ENCODE assay signal across 8 cellular contexts in genomic region chrX:69165116-69165651, GRCh38. TPM values are rescaled to one million over a fixed set of nuclear protein-coding genes. Genes with fewer than 3 reads are reported as not detected.
A peak's percentile ranks its signal among the peaks of the same experiment; 100 is the strongest.
DNase-seq lines count a peak whose midpoint lies in the region; ATAC-seq and TF ChIP-seq lines count a peak whose summit lies in the region.

A gene with protein sequence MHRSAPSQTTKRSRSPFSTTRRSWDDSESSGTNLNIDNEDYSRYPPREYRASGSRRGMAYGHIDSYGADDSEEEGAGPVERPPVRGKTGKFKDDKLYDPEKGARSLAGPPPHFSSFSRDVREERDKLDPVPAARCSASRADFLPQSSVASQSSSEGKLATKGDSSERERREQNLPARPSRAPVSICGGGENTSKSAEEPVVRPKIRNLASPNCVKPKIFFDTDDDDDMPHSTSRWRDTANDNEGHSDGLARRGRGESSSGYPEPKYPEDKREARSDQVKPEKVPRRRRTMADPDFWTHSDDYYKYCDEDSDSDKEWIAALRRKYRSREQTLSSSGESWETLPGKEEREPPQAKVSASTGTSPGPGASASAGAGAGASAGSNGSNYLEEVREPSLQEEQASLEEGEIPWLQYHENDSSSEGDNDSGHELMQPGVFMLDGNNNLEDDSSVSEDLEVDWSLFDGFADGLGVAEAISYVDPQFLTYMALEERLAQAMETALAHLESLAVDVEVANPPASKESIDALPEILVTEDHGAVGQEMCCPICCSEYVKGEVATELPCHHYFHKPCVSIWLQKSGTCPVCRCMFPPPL (minus strand): TSS chrX:69165453. CDS start chrX:69163073, 2,380 bp downstream.

- H3K36me3 Mint-ChIP-seq in GM23338 (ENCODE audit: low read depth), result peaks cover 32% of the 10 kb centered on the region
- no peaks in the 10 kb centered on the region for H3K36me3 Mint-ChIP-seq in activated naive CD8-positive, alpha-beta T cell

- H3K9me2 ChIP-seq in GM23338 (ENCODE audit: insufficient read depth) (no peaks in the 10 kb centered on the region), SK-N-SH (no peaks in the 10 kb centered on the region)

- H3K4me2 ChIP-seq in GM23338 (peak within 1 kb of the TSS; percentile 80), SK-N-SH (peak within 1 kb of the TSS; percentile 83), osteoblast (ENCODE audit: insufficient read depth, low read length) (peak within 1 kb of the TSS; percentile 40)

- no peak within 1 kb of the TSS; the same call in 1 of the 2 replicates for H3K27ac Mint-ChIP-seq in GM23338
- peak within 1 kb of the TSS; percentile 87 for H3K27ac Mint-ChIP-seq in activated naive CD8-positive, alpha-beta T cell

- TF ChIP-seq CTCF in GM23338 (conservative IDR thresholded peaks at IDR 0.05; ENCODE audit: low read depth in 2 of 2), result no peak
- TF ChIP-seq CTCF in SK-N-SH (IDR thresholded peaks at IDR 0.05), result no peak
- no peak for TF ChIP-seq CTCF in osteoblast (IDR thresholded peaks at IDR 0.05; ENCODE audit: extremely low read depth, low read depth, low read length)

- peak within 1 kb of the TSS; percentile 79 for H3K4me3 Mint-ChIP-seq in GM23338
- H3K4me3 Mint-ChIP-seq in activated naive CD8-positive, alpha-beta T cell, result peak within 1 kb of the TSS; percentile 82

- peaks cover 2% of the 10 kb centered on the region; the same call in 1 of the 3 replicates for H3K9me3 Mint-ChIP-seq in GM23338
- no peaks in the 10 kb centered on the region for H3K9me3 Mint-ChIP-seq in activated naive CD8-positive, alpha-beta T cell (ENCODE audit: low read depth)

- H3K4me1 ChIP-seq in GM23338 (ENCODE audit: insufficient read depth) (no peaks in the 10 kb centered on the region), SK-N-SH (ENCODE audit: control insufficient read depth in 1 of 2, insufficient read depth in 2 of 2, low read depth in 1 of 2, low read length in 1 of 2) (peaks cover 3% of the 10 kb centered on the region in 2 experiments; a peak in 1 of 4 replicates), osteoblast (ENCODE audit: insufficient read depth, low read length) (peaks cover 3% of the 10 kb centered on the region)

- H3K4me3 ChIP-seq in GM23338 (peak within 1 kb of the TSS; percentile 69), SK-N-SH (ENCODE audit: low read depth in 2 of 2, low read length in 1 of 2) (peak within 1 kb of the TSS; percentile 68 to 81), osteoblast (ENCODE audit: insufficient read depth, low read length) (peak within 1 kb of the TSS; percentile 80)

- no peaks in the 10 kb centered on the region for H4K20me1 ChIP-seq in GM23338 (replicated peaks; ENCODE audit: insufficient read depth)
- H4K20me1 ChIP-seq in SK-N-SH (ENCODE audit: insufficient read depth), result no peaks in the 10 kb centered on the region
- H4K20me1 ChIP-seq in osteoblast (ENCODE audit: insufficient read depth, low read length), result peaks cover 7% of the 10 kb centered on the region

- H2AFZ ChIP-seq in GM23338 (peak within 1 kb of the TSS; percentile 39; the same call in 1 of the 2 replicates), SK-N-SH (ENCODE audit: low read depth) (peak within 1 kb of the TSS; percentile 91), osteoblast (ENCODE audit: low read length) (peak within 1 kb of the TSS; percentile 64)

- WGBS in SK-N-SH (ENCODE audit: low lambda C conversion rate), result under 1% methylated on average over 16 of the region's 46 CpGs

- H3K4me1 Mint-ChIP-seq in GM23338, result peaks cover 20% of the 10 kb centered on the region
- H3K4me1 Mint-ChIP-seq in activated naive CD8-positive, alpha-beta T cell (ENCODE audit: low read depth), result peaks cover 31% of the 10 kb centered on the region

- ATAC-seq in GM23338, result peak; percentile 92

- no peaks in the 10 kb centered on the region for H3K36me3 ChIP-seq in GM23338 (ENCODE audit: insufficient read depth)
- peaks cover 0 to 4% of the 10 kb centered on the region in 2 experiments for H3K36me3 ChIP-seq in SK-N-SH (replicated peaks in 1 of 2; ENCODE audit: control insufficient read depth in 1 of 2, insufficient read depth in 2 of 2, low read length in 1 of 2)
- H3K36me3 ChIP-seq in osteoblast (ENCODE audit: insufficient read depth, low read length), result peaks cover 3% of the 10 kb centered on the region

- H3K79me2 ChIP-seq in GM23338 (replicated peaks; ENCODE audit: insufficient read depth) (peaks cover 9% of the 10 kb centered on the region), SK-N-SH (ENCODE audit: insufficient read depth) (no peaks in the 10 kb centered on the region), osteoblast (ENCODE audit: insufficient read depth, low read length) (peaks cover 3% of the 10 kb centered on the region)

- peaks cover 2% of the 10 kb centered on the region for H3K27me3 Mint-ChIP-seq in GM23338 (ENCODE audit: insufficient read depth, low read depth, poor library complexity)
- no peaks in the 10 kb centered on the region for H3K27me3 Mint-ChIP-seq in activated naive CD8-positive, alpha-beta T cell

- DNase-seq in EH (ENCODE audit: low read depth) (peak; percentile 74), GM23338 (ENCODE audit: low spot score) (peak; percentile 64), M059J (ENCODE audit: low read depth) (peak; percentile 74), SK-N-SH (peak; percentile 88), glomerular visceral epithelial cell (ENCODE audit: extremely low spot score) (peak; percentile 67), osteoblast (ENCODE audit: insufficient read length, low spot score, missing footprints) (peak; percentile 90)

- no peaks in the 10 kb centered on the region for H3K27me3 ChIP-seq in GM23338 (ENCODE audit: insufficient read depth)
- H3K27me3 ChIP-seq in SK-N-SH (ENCODE audit: insufficient read depth), result peaks cover 11% of the 10 kb centered on the region; the same call in 1 of the 2 replicates
- peaks cover 3% of the 10 kb centered on the region for H3K27me3 ChIP-seq in osteoblast (ENCODE audit: insufficient read depth, low read length)

- H3K27ac ChIP-seq in GM23338 (ENCODE audit: low read depth), result no peak within 1 kb of the TSS
- H3K27ac ChIP-seq in SK-N-SH (ENCODE audit: low read depth in 2 of 2, low read length in 1 of 2), result peak within 1 kb of the TSS; percentile 40 to 67
- H3K27ac ChIP-seq in osteoblast (ENCODE audit: low read depth, low read length), result peak within 1 kb of the TSS; percentile 37
- H3K27ac ChIP-seq in temporal lobe (ENCODE audit: low read depth, low read length), result peak within 1 kb of the TSS; percentile 79

- no peak for TF ChIP-seq EP300 in SK-N-SH (IDR thresholded peaks at IDR 0.05; ENCODE audit: borderline replicate concordance in 1 of 2, low read depth in 1 of 2, low read length in 1 of 2)

- H3K9me3 ChIP-seq in SK-N-SH (no peaks in the 10 kb centered on the region), osteoblast (ENCODE audit: low read depth, low read length) (no peaks in the 10 kb centered on the region)

- POLR2A ChIA-PET in SK-N-SH (lab: Yijun Ruan, JAX), result interaction anchor here (1.1 to 2.0 kb wide), 4 partner anchors 14 to 336 kb away, joined by 3 to 10 read pairs (median 4); partner anchors contain the start of gene EFNB1

- H3K9ac ChIP-seq in SK-N-SH, result peak within 1 kb of the TSS; percentile 72

- CTCF ChIA-PET in SK-N-SH (lab: Yijun Ruan, JAX), result interaction anchor here (0.7 to 1.0 kb wide), 3 partner anchors 32 to 55 kb away, joined by 3 read pairs; no protein-coding TSS in a partner anchor

- no peaks in the 10 kb centered on the region for H3F3A ChIP-seq in GM23338 (replicated peaks; ENCODE audit: low read depth)
- no peaks in the 10 kb centered on the region for H3F3A ChIP-seq in SK-N-SH (replicated peaks; ENCODE audit: insufficient read depth)

- TF ChIP-seq RAD21 in SK-N-SH (IDR thresholded peaks at IDR 0.05; ENCODE audit: low read length), result peak; percentile 10; the same call in 1 of the 2 replicates

TF ChIP-seq in GM23338, 12 proteins besides CTCF, POLR2A, EP300 and RAD21:
- TF ChIP-seq POLR2AphosphoS5 (IDR thresholded peaks at IDR 0.05; ENCODE audit: low read depth) (peak; percentile 54), EZH2 (IDR thresholded peaks at IDR 0.05; ENCODE audit: low read depth, unreplicated experiment) (no peak)

TF ChIP-seq in SK-N-SH, 30 proteins besides CTCF, POLR2A, EP300 and RAD21:
- peak; percentile 61; the same call in 1 of the 2 replicates for TF ChIP-seq SIN3A (IDR thresholded peaks at IDR 0.05; ENCODE audit: borderline replicate concordance, low read depth, low read length)
- no peak for TF ChIP-seq FOXJ3 (CRISPR knock-in tag; IDR thresholded peaks at IDR 0.05)
- TF ChIP-seq ELF1 (IDR thresholded peaks at IDR 0.05), result no peak
- TF ChIP-seq GABPA (IDR thresholded peaks at IDR 0.05; ENCODE audit: low read depth), result peak; percentile 54
- 0 out of 2 replicates have a peak, but pooled peaks have one; percentile 10 for TF ChIP-seq TCF12 (IDR thresholded peaks at IDR 0.05)
- TF ChIP-seq MXI1 (IDR thresholded peaks at IDR 0.05; ENCODE audit: low read depth, low read length), result peak; percentile 64; the same call in 1 of the 2 replicates
- TF ChIP-seq, protein P1, sequence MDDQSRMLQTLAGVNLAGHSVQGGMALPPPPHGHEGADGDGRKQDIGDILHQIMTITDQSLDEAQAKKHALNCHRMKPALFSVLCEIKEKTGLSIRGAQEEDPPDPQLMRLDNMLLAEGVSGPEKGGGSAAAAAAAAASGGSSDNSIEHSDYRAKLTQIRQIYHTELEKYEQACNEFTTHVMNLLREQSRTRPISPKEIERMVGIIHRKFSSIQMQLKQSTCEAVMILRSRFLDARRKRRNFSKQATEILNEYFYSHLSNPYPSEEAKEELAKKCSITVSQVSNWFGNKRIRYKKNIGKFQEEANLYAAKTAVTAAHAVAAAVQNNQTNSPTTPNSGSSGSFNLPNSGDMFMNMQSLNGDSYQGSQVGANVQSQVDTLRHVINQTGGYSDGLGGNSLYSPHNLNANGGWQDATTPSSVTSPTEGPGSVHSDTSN (IDR thresholded peaks at IDR 0.05), result 0 out of 2 replicates have a peak, but pooled peaks have one; percentile 6

RNA-seq across cellular contexts. Expression of the gene that starts here (rescaled TPM):
- total RNA-seq in GM23338 (2014; rRNA removed; shearing (Covaris generic)), result 30.9 and 31.3 TPM in 2 replicates
- polyA plus RNA-seq in GM23338 (2016; fragmentation: Nextera tagmentation; extraction: Ambion mirVana), result 20.7 and 25.2 TPM in 2 replicates
- 38.9 and 58.4 TPM in 2 replicates for total RNA-seq in M059J (2014; rRNA removed; shearing (Covaris generic))
- 15.7 and 16.5 TPM in 2 replicates for polyA plus RNA-seq in SK-N-SH (2012; rRNA removed)
- 15.1 and 15.7 TPM in 2 replicates for polyA plus RNA-seq in SK-N-SH (2012; cell fraction: cytosol; rRNA removed)
- polyA plus RNA-seq in SK-N-SH (2012; cell fraction: nucleus; rRNA removed), result 12.4 and 14.4 TPM in 2 replicates
- total RNA-seq in osteoblast, result 19.4 and 21.0 TPM in 2 replicates
- total RNA-seq in temporal lobe, result 105 TPM

Comparison
In these comparisons a context has a peak if more than half of its experiments do, and no peak if none do; other contexts are left out.
1. H2AFZ ChIP-seq: peak in every context shown above with its lines; median percentile 91 in SK-N-SH; 64 in osteoblast; 39 in GM23338.